12 cellular contexts compared by ENCODE assay signal in genomic region chr10:52217531-52217930, GRCh38.
"Had no signal": no experiment of that assay in that cellular context is flagged by ENCODE, and none has a peak within 500 bp of the region (broad histone marks: within the 10 kb centered on the region; RNA-seq: fewer than 3 reads in every experiment).

No MANE protein-coding gene starts in this region.

- DNase-seq: activated CD4-positive, alpha-beta T cell treated with anti-CD3 and anti-CD28 coated beads for 48 hours; activated CD8-positive, alpha-beta memory T cell treated with anti-CD3 and anti-CD28 coated beads for 24 hours; activated naive CD4-positive, alpha-beta T cell treated with anti-CD3 and anti-CD28 coated beads for 36 hours; heart right ventricle; left ventricle myocardium inferior; stimulated activated CD4-positive, alpha-beta T cell treated with anti-CD3 and anti-CD28 coated beads, Interleukin-2, amount 100 ng/mL, for 48 hours; stimulated activated CD8-positive, alpha-beta memory T cell treated with anti-CD3 and anti-CD28 coated beads, Interleukin-4, amount 100 ng/mL, for 48 hours; T-cell; WERI-Rb-1 had no signal

- H3K4me3 ChIP-seq: colonic mucosa, heart right ventricle, left ventricle myocardium inferior had no signal

- H3K9me3 ChIP-seq: colonic mucosa, heart right ventricle, left ventricle myocardium inferior, neutrophil had no signal

- H3K36me3 ChIP-seq: colonic mucosa, heart right ventricle, left ventricle myocardium inferior, neutrophil, WERI-Rb-1 had no signal

- H3K27ac ChIP-seq: neutrophil, WERI-Rb-1 had no signal

- H3K4me1 ChIP-seq: foreskin keratinocyte, left ventricle myocardium inferior had no signal

- H3K27me3 ChIP-seq: colonic mucosa, foreskin keratinocyte, heart right ventricle, neutrophil had no signal
